Comparison of ENCODE assay signal across 13 cellular contexts in genomic region chr7:50676079-50676478, GRCh38.
"Had no signal": no experiment of that assay in that cellular context is flagged by ENCODE, and none has a peak within 500 bp of the region (broad histone marks: within the 10 kb centered on the region; RNA-seq: fewer than 3 reads in every experiment).

No MANE protein-coding gene starts in this region.

- DNase-seq: activated CD4-positive, alpha-beta T cell treated with anti-CD3 and anti-CD28 coated beads, Interleukin-2, amount 50 U/mL, for 48 hours; activated CD4-positive, CD25-positive, alpha-beta regulatory T cell treated with anti-CD3 and anti-CD28 coated beads, Interleukin-2, amount 50 U/mL, for 72 hours; activated gamma-delta T cell treated with Interleukin-2 at 50 U/mL for 16 hours; activated naive CD8-positive, alpha-beta T cell treated with anti-CD3 and anti-CD28 coated beads for 36 hours; activated T-cell treated with anti-CD3 and anti-CD28 coated beads, Interleukin-2, amount 50 U/mL, for 24 hours; central memory CD4-positive, alpha-beta T cell; cortex of kidney; effector memory CD8-positive, alpha-beta T cell; mammary epithelial cell; naive thymus-derived CD8-positive, alpha-beta T cell; small intestine had no signal

- H3K4me3 ChIP-seq: ascending aorta had no signal

- H3K27ac ChIP-seq: ascending aorta had no signal

- ATAC-seq: activated CD8-positive, alpha-beta memory T cell treated with anti-CD3 and anti-CD28 coated beads, Interleukin-2, amount 10 ng/mL, durations not matched to agents 7 days and 5 days; effector memory CD8-positive, alpha-beta T cell; naive thymus-derived CD8-positive, alpha-beta T cell had no signal

- H3K9me3 ChIP-seq: ascending aorta had no signal

- H3K27me3 ChIP-seq: ascending aorta had no signal
